ENCODE assay signal across 1 cellular context in the genomic region with DNA sequence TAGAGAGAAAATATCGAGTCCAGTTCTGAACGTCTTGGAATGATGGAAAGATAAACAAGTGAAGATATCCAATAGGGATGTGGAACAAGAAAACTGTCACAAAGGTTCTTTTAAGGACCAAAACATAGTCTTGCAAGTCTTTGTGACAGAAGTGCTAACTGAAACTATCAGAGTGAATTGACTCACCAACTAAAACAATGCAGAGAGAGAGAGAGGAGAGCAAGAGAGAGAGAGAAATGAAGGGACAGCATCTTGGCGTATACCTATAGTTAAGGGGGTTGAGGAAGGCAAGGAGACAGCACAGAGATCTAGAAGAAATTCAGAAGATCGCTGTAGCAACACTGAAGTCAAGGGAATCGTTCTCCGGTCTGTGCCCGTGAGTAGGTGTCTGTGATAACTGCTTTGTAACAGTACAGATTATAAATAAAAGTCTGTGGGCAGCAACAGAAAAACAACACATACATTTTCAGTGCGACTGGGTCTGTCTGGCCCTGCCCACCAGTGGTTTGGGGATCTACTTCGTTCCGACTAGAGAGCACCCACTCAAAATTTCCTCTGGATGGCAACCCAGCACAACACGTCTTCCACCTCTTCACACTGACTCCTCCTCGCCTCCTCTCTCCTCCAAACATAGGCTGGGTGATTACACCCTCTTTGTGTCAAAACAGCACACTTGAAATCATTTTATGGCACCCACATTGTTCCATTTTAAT.
TF ChIP-seq lines count a peak whose summit lies in the region.

No MANE protein-coding gene starts in this region.

TF ChIP-seq in WTC11, 78 proteins besides CTCF, POLR2A, EP300 and RAD21 (continued from another document):
- TF ChIP-seq, protein P1, sequence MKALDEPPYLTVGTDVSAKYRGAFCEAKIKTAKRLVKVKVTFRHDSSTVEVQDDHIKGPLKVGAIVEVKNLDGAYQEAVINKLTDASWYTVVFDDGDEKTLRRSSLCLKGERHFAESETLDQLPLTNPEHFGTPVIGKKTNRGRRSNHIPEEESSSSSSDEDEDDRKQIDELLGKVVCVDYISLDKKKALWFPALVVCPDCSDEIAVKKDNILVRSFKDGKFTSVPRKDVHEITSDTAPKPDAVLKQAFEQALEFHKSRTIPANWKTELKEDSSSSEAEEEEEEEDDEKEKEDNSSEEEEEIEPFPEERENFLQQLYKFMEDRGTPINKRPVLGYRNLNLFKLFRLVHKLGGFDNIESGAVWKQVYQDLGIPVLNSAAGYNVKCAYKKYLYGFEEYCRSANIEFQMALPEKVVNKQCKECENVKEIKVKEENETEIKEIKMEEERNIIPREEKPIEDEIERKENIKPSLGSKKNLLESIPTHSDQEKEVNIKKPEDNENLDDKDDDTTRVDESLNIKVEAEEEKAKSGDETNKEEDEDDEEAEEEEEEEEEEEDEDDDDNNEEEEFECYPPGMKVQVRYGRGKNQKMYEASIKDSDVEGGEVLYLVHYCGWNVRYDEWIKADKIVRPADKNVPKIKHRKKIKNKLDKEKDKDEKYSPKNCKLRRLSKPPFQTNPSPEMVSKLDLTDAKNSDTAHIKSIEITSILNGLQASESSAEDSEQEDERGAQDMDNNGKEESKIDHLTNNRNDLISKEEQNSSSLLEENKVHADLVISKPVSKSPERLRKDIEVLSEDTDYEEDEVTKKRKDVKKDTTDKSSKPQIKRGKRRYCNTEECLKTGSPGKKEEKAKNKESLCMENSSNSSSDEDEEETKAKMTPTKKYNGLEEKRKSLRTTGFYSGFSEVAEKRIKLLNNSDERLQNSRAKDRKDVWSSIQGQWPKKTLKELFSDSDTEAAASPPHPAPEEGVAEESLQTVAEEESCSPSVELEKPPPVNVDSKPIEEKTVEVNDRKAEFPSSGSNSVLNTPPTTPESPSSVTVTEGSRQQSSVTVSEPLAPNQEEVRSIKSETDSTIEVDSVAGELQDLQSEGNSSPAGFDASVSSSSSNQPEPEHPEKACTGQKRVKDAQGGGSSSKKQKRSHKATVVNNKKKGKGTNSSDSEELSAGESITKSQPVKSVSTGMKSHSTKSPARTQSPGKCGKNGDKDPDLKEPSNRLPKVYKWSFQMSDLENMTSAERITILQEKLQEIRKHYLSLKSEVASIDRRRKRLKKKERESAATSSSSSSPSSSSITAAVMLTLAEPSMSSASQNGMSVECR (CRISPR knock-in tag; IDR thresholded peaks at IDR 0.05; ENCODE audit: borderline replicate concordance) = no peak
- TF ChIP-seq, protein P2, sequence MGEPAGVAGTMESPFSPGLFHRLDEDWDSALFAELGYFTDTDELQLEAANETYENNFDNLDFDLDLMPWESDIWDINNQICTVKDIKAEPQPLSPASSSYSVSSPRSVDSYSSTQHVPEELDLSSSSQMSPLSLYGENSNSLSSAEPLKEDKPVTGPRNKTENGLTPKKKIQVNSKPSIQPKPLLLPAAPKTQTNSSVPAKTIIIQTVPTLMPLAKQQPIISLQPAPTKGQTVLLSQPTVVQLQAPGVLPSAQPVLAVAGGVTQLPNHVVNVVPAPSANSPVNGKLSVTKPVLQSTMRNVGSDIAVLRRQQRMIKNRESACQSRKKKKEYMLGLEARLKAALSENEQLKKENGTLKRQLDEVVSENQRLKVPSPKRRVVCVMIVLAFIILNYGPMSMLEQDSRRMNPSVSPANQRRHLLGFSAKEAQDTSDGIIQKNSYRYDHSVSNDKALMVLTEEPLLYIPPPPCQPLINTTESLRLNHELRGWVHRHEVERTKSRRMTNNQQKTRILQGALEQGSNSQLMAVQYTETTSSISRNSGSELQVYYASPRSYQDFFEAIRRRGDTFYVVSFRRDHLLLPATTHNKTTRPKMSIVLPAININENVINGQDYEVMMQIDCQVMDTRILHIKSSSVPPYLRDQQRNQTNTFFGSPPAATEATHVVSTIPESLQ (CRISPR knock-in tag; IDR thresholded peaks at IDR 0.05) = no peak
- no peak for TF ChIP-seq ZNF671 (CRISPR knock-in tag; IDR thresholded peaks at IDR 0.05)
- TF ChIP-seq, protein P3, sequence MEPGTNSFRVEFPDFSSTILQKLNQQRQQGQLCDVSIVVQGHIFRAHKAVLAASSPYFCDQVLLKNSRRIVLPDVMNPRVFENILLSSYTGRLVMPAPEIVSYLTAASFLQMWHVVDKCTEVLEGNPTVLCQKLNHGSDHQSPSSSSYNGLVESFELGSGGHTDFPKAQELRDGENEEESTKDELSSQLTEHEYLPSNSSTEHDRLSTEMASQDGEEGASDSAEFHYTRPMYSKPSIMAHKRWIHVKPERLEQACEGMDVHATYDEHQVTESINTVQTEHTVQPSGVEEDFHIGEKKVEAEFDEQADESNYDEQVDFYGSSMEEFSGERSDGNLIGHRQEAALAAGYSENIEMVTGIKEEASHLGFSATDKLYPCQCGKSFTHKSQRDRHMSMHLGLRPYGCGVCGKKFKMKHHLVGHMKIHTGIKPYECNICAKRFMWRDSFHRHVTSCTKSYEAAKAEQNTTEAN (CRISPR knock-in tag; IDR thresholded peaks at IDR 0.05) = no peak
- no peak for TF ChIP-seq SMAD3 (CRISPR knock-in tag; IDR thresholded peaks at IDR 0.05; ENCODE audit: borderline replicate concordance)
- TF ChIP-seq, protein P4, sequence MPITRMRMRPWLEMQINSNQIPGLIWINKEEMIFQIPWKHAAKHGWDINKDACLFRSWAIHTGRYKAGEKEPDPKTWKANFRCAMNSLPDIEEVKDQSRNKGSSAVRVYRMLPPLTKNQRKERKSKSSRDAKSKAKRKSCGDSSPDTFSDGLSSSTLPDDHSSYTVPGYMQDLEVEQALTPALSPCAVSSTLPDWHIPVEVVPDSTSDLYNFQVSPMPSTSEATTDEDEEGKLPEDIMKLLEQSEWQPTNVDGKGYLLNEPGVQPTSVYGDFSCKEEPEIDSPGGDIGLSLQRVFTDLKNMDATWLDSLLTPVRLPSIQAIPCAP (CRISPR knock-in tag; IDR thresholded peaks at IDR 0.05) = no peak
- no peak for TF ChIP-seq ATF1 (CRISPR knock-in tag; IDR thresholded peaks at IDR 0.05)
- TF ChIP-seq TP53 (CRISPR knock-in tag; IDR thresholded peaks at IDR 0.05) = no peak
- TF ChIP-seq ZNF317 (CRISPR knock-in tag; IDR thresholded peaks at IDR 0.05; ENCODE audit: borderline replicate concordance, low read depth) = no peak
- no peak for TF ChIP-seq KAT7 (CRISPR knock-in tag; IDR thresholded peaks at IDR 0.05; ENCODE audit: borderline replicate concordance)
- TF ChIP-seq ZNF423 (CRISPR knock-in tag; IDR thresholded peaks at IDR 0.05) = no peak
- TF ChIP-seq, protein P5, sequence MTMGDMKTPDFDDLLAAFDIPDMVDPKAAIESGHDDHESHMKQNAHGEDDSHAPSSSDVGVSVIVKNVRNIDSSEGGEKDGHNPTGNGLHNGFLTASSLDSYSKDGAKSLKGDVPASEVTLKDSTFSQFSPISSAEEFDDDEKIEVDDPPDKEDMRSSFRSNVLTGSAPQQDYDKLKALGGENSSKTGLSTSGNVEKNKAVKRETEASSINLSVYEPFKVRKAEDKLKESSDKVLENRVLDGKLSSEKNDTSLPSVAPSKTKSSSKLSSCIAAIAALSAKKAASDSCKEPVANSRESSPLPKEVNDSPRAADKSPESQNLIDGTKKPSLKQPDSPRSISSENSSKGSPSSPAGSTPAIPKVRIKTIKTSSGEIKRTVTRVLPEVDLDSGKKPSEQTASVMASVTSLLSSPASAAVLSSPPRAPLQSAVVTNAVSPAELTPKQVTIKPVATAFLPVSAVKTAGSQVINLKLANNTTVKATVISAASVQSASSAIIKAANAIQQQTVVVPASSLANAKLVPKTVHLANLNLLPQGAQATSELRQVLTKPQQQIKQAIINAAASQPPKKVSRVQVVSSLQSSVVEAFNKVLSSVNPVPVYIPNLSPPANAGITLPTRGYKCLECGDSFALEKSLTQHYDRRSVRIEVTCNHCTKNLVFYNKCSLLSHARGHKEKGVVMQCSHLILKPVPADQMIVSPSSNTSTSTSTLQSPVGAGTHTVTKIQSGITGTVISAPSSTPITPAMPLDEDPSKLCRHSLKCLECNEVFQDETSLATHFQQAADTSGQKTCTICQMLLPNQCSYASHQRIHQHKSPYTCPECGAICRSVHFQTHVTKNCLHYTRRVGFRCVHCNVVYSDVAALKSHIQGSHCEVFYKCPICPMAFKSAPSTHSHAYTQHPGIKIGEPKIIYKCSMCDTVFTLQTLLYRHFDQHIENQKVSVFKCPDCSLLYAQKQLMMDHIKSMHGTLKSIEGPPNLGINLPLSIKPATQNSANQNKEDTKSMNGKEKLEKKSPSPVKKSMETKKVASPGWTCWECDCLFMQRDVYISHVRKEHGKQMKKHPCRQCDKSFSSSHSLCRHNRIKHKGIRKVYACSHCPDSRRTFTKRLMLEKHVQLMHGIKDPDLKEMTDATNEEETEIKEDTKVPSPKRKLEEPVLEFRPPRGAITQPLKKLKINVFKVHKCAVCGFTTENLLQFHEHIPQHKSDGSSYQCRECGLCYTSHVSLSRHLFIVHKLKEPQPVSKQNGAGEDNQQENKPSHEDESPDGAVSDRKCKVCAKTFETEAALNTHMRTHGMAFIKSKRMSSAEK (CRISPR knock-in tag; IDR thresholded peaks at IDR 0.05; ENCODE audit: borderline replicate concordance) = no peak
- no peak for TF ChIP-seq ZNF232 (CRISPR knock-in tag; IDR thresholded peaks at IDR 0.05)
TF ChIP-seq in WTC11: peak in this region for 0.
